6 cellular contexts compared by ENCODE assay signal in the genomic region with DNA sequence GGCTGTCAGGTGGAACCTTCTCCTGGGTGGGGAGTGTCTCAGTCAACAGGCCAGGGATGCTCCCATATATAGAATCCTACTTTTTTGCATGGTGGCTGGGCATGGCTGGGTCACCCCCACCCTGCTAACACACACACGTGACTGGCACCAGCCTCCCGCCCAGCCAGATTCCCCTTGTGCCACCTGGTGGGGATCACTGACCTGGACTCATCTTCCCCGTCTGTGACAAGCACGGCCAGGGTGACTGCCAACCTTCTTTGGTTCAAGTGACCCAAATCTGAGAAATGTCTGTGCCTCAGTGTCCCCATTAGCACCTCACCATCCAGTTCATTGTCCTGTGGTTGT. TPM values are rescaled to one million over a fixed set of nuclear protein-coding genes. Genes with fewer than 3 reads are reported as not detected.
DNase-seq lines count a peak whose midpoint lies in the region; ATAC-seq, FAIRE-seq and TF ChIP-seq lines count a peak whose summit lies in the region.

No MANE protein-coding gene starts in this region.

- TF ChIP-seq RAD21 in HepG2 (CRISPR knock-in tag; IDR thresholded peaks at IDR 0.05): no peak

- WGBS in HepG2 (ENCODE audit: low lambda C conversion rate): 0% methylated on average over 1 of the region's 4 CpGs

- H3K4me3 ChIP-seq in WERI-Rb-1 (ENCODE audit: low read depth, low read length) (peak overlapping the region; percentile 73), HepG2 (replicated peaks in 1 of 3; ENCODE audit: insufficient read depth in 1 of 3, low read depth in 2 of 3, low read length in 3 of 3) (peak overlapping the region; percentile 66 to 81 (median 80))

- DNase-seq in WERI-Rb-1 (no peak), HepG2 (ENCODE audit: low spot score) (no peak), activated gamma-delta T cell treated with Interleukin-2 at 50 U/mL for 16 hours (no peak)
- DNase-seq in activated CD4-positive, alpha-beta T cell treated with anti-CD3 and anti-CD28 coated beads for 48 hours: no peak

- H3K79me2 ChIP-seq in HepG2 (ENCODE audit: insufficient read depth, low read length): peaks cover 10% of the 10 kb centered on the region

- POLR2A ChIA-PET in HepG2 (lab: Yijun Ruan, JAX): no interaction called here

- H3K36me3 ChIP-seq in WERI-Rb-1: peaks cover 7% of the 10 kb centered on the region
- no peaks in the 10 kb centered on the region; a peak in 1 of 5 replicates for H3K36me3 ChIP-seq in HepG2 (replicated peaks in 1 of 2; ENCODE audit: control insufficient read depth in 1 of 2, insufficient read depth in 2 of 2, low read length in 2 of 2)

- peak overlapping the region; percentile 91 for H3K4me2 ChIP-seq in HepG2 (ENCODE audit: low read depth, low read length)

- H3K4me1 ChIP-seq in HepG2 (ENCODE audit: insufficient read depth, low read length): peaks cover 32% of the 10 kb centered on the region

- H4K20me1 ChIP-seq in HepG2 (ENCODE audit: insufficient read depth, low read length): peaks cover 2% of the 10 kb centered on the region; the same call in 1 of the 2 replicates

- peak; percentile 6 for ATAC-seq in GM21529 (IDR thresholded peaks at IDR 0.05; ENCODE audit: unreplicated experiment)
- ATAC-seq in HepG2: peak; percentile 15
- no peak for ATAC-seq in HG03045 (IDR thresholded peaks at IDR 0.05; ENCODE audit: unreplicated experiment)

- TF ChIP-seq CTCF in WERI-Rb-1 (IDR thresholded peaks at IDR 0.05; ENCODE audit: low read depth, low read length) (no peak), HepG2 (CRISPR knock-in tag; IDR thresholded peaks at IDR 0.05) (peak; percentile 25; the same call in 1 of the 2 replicates)

- FAIRE-seq in HepG2 (lab: Jason Lieb, UNC): no peak

- BruUV-seq in HepG2 (replicated peaks; lab: Mats Ljungman, UMichigan): no TSS peak

- no peak for TF ChIP-seq POLR2A in HepG2 (IDR thresholded peaks at IDR 0.05; ENCODE audit: insufficient read depth in 1 of 2, low read depth in 2 of 2, low read length in 2 of 2)

- TF ChIP-seq EP300 in HepG2 (IDR thresholded peaks at IDR 0.05; ENCODE audit: low read depth in 2 of 2, low read length in 2 of 2): no peak
- no peak for TF ChIP-seq EP300 in HepG2 (CRISPR knock-in tag; IDR thresholded peaks at IDR 0.05; ENCODE audit: borderline replicate concordance)

- H3K27ac ChIP-seq in WERI-Rb-1: no peak overlapping the region
- no peak overlapping the region for H3K27ac ChIP-seq in HepG2 (ENCODE audit: extremely low read length, insufficient read depth, low read length)

- H3K9me3 ChIP-seq in WERI-Rb-1 (ENCODE audit: severe bottlenecking): no peaks in the 10 kb centered on the region
- H3K9me3 ChIP-seq in HepG2 (ENCODE audit: low read length): no peaks in the 10 kb centered on the region

- CTCF ChIA-PET in HepG2 (lab: Yijun Ruan, JAX; ENCODE audit: low intra/inter-chr PET ratio, low total read pairs): no interaction called here

- in situ Hi-C loops in HepG2 (cut with HindIII; ENCODE audit: extremely low pct_ligation_motif_present, low pct_unique_long_range_greater_than_20kb): no loop called here

- intact Hi-C loops in HepG2 (cut with micrococcal nuclease; ENCODE audit: unreplicated experiment): no loop called here

- H3K27me3 ChIP-seq in WERI-Rb-1 (ENCODE audit: insufficient read depth, low read depth, severe bottlenecking): no peaks in the 10 kb centered on the region
- H3K27me3 ChIP-seq in HepG2 (ENCODE audit: control insufficient read depth in 1 of 2, insufficient read depth in 2 of 2, low read length in 2 of 2): no peaks in the 10 kb centered on the region

- H3K9ac ChIP-seq in HepG2 (ENCODE audit: insufficient read depth, low read depth, low read length): peak overlapping the region; percentile 83; the same call in 1 of the 2 replicates

- H2AFZ ChIP-seq in HepG2 (ENCODE audit: low read length): no peak overlapping the region

RNA-seq across cellular contexts. Expression of gene PKN1, which starts 1.0 kb away (rescaled TPM):
- total RNA-seq in HepG2 (2016; rRNA removed; fragmentation: Illumina TruSeq; extraction: Trizol): 46.5 and 54.5 TPM in 2 replicates
- total RNA-seq in HepG2 (2016; cell fraction: cytosol; rRNA removed; fragmentation: Illumina TruSeq; extraction: Trizol; ENCODE audit: low read depth): 74.4 and 78.2 TPM in 2 replicates
- 36.1 and 53.0 TPM in 2 replicates for total RNA-seq in HepG2 (2016; cell fraction: insoluble cytoplasmic fraction; rRNA removed; fragmentation: Illumina TruSeq; extraction: Trizol)
- total RNA-seq in HepG2 (2016; cell fraction: membrane; rRNA removed; fragmentation: Illumina TruSeq; extraction: Trizol): 120 and 131 TPM in 2 replicates
- 29.1 and 29.6 TPM in 2 replicates for total RNA-seq in HepG2 (2016; cell fraction: nucleus; rRNA removed; fragmentation: Illumina TruSeq; extraction: Trizol)
- 45.7 and 48.2 TPM in 2 replicates for polyA plus RNA-seq in HepG2 (2011; rRNA removed)
- polyA plus RNA-seq in HepG2 (2011; cell fraction: cytosol; rRNA removed): 48.8 and 73.1 TPM in 2 replicates
- polyA plus RNA-seq in HepG2 (2011; cell fraction: nucleus; rRNA removed): 78.9 and 92.6 TPM in 2 replicates
- 40.5 and 49.8 TPM in 2 replicates for polyA plus RNA-seq in HepG2 (2012)
- polyA plus RNA-seq in HepG2 (2016; cell fraction: cytosol; fragmentation: Illumina TruSeq; extraction: Trizol; ENCODE audit: low read depth): 89.7 and 95.6 TPM in 2 replicates
- 45.9 and 57.2 TPM in 2 replicates for polyA plus RNA-seq in HepG2 (2016; cell fraction: insoluble cytoplasmic fraction; fragmentation: Illumina TruSeq; extraction: Trizol; ENCODE audit: low read depth)
- polyA plus RNA-seq in HepG2 (2016; cell fraction: membrane; fragmentation: Illumina TruSeq; extraction: Trizol; ENCODE audit: low read depth): 121 and 146 TPM in 2 replicates
- polyA plus RNA-seq in HepG2 (2016; cell fraction: nucleus; fragmentation: Illumina TruSeq; extraction: Trizol; ENCODE audit: insufficient read depth, low read depth): 61.0 and 63.7 TPM in 2 replicates
- polyA minus RNA-seq in HepG2 (2011; rRNA and poly(A)+ RNA removed; ENCODE audit: low replicate concordance): 114 and 142 TPM in 2 replicates
- polyA minus RNA-seq in HepG2 (2011; cell fraction: cytosol; rRNA and poly(A)+ RNA removed): 48.8 and 53.1 TPM in 2 replicates
- 13.8 and 17.4 TPM in 2 replicates for polyA minus RNA-seq in HepG2 (2011; cell fraction: nucleus; rRNA and poly(A)+ RNA removed)

RNA-seq across cellular contexts. Expression of gene DDX39A, which starts 15.0 kb away (rescaled TPM):
- total RNA-seq in HepG2 (2016; rRNA removed; fragmentation: Illumina TruSeq; extraction: Trizol): 90.4 and 98.1 TPM in 2 replicates
- 41.5 and 49.2 TPM in 2 replicates for total RNA-seq in HepG2 (2016; cell fraction: cytosol; rRNA removed; fragmentation: Illumina TruSeq; extraction: Trizol; ENCODE audit: low read depth)
- 93.0 and 97.0 TPM in 2 replicates for total RNA-seq in HepG2 (2016; cell fraction: insoluble cytoplasmic fraction; rRNA removed; fragmentation: Illumina TruSeq; extraction: Trizol)
- total RNA-seq in HepG2 (2016; cell fraction: membrane; rRNA removed; fragmentation: Illumina TruSeq; extraction: Trizol): 38.7 and 40.2 TPM in 2 replicates
- total RNA-seq in HepG2 (2016; cell fraction: nucleus; rRNA removed; fragmentation: Illumina TruSeq; extraction: Trizol): 72.8 and 77.3 TPM in 2 replicates
- 34.6 and 37.1 TPM in 2 replicates for polyA plus RNA-seq in HepG2 (2011; rRNA removed)
- 16.5 and 25.4 TPM in 2 replicates for polyA plus RNA-seq in HepG2 (2011; cell fraction: cytosol; rRNA removed)
- 252 and 355 TPM in 2 replicates for polyA plus RNA-seq in HepG2 (2011; cell fraction: nucleus; rRNA removed)
- polyA plus RNA-seq in HepG2 (2012): 27.4 and 34.2 TPM in 2 replicates
- polyA plus RNA-seq in HepG2 (2016; cell fraction: cytosol; fragmentation: Illumina TruSeq; extraction: Trizol; ENCODE audit: low read depth): 31.0 and 31.5 TPM in 2 replicates
- 92.8 and 92.9 TPM in 2 replicates for polyA plus RNA-seq in HepG2 (2016; cell fraction: insoluble cytoplasmic fraction; fragmentation: Illumina TruSeq; extraction: Trizol; ENCODE audit: low read depth)
- 27.7 and 29.4 TPM in 2 replicates for polyA plus RNA-seq in HepG2 (2016; cell fraction: membrane; fragmentation: Illumina TruSeq; extraction: Trizol; ENCODE audit: low read depth)
- polyA plus RNA-seq in HepG2 (2016; cell fraction: nucleus; fragmentation: Illumina TruSeq; extraction: Trizol; ENCODE audit: insufficient read depth, low read depth): 163 and 168 TPM in 2 replicates
- polyA minus RNA-seq in HepG2 (2011; rRNA and poly(A)+ RNA removed; ENCODE audit: low replicate concordance): 45.0 and 198 TPM in 2 replicates
- 8.9 and 15.4 TPM in 2 replicates for polyA minus RNA-seq in HepG2 (2011; cell fraction: cytosol; rRNA and poly(A)+ RNA removed)
- polyA minus RNA-seq in HepG2 (2011; cell fraction: nucleus; rRNA and poly(A)+ RNA removed): 33.9 and 40.9 TPM in 2 replicates

RNA-seq across cellular contexts. Expression of gene PTGER1, which starts 41.0 kb away (rescaled TPM):
- total RNA-seq in HepG2 (2016; rRNA removed; fragmentation: Illumina TruSeq; extraction: Trizol): not detected in 2 replicates
- 0.18 TPM in 1 of 2 replicates, not detected in the other for total RNA-seq in HepG2 (2016; cell fraction: cytosol; rRNA removed; fragmentation: Illumina TruSeq; extraction: Trizol; ENCODE audit: low read depth)
- total RNA-seq in HepG2 (2016; cell fraction: insoluble cytoplasmic fraction; rRNA removed; fragmentation: Illumina TruSeq; extraction: Trizol): not detected in 2 replicates
- total RNA-seq in HepG2 (2016; cell fraction: membrane; rRNA removed; fragmentation: Illumina TruSeq; extraction: Trizol): 0.14 and 0.15 TPM in 2 replicates
- not detected in 2 replicates for total RNA-seq in HepG2 (2016; cell fraction: nucleus; rRNA removed; fragmentation: Illumina TruSeq; extraction: Trizol)
- polyA plus RNA-seq in HepG2 (2011; rRNA removed): 0.13 and 0.24 TPM in 2 replicates
- 0.14 and 0.27 TPM in 2 replicates for polyA plus RNA-seq in HepG2 (2011; cell fraction: cytosol; rRNA removed)
- 0.14 and 0.21 TPM in 2 replicates for polyA plus RNA-seq in HepG2 (2011; cell fraction: nucleus; rRNA removed)
- polyA plus RNA-seq in HepG2 (2012): not detected in 2 replicates
- 0.09 TPM in 1 of 2 replicates, not detected in the other for polyA plus RNA-seq in HepG2 (2016; cell fraction: cytosol; fragmentation: Illumina TruSeq; extraction: Trizol; ENCODE audit: low read depth)
- polyA plus RNA-seq in HepG2 (2016; cell fraction: insoluble cytoplasmic fraction; fragmentation: Illumina TruSeq; extraction: Trizol; ENCODE audit: low read depth): not detected in 2 replicates
- polyA plus RNA-seq in HepG2 (2016; cell fraction: membrane; fragmentation: Illumina TruSeq; extraction: Trizol; ENCODE audit: low read depth): not detected in 2 replicates
- polyA plus RNA-seq in HepG2 (2016; cell fraction: nucleus; fragmentation: Illumina TruSeq; extraction: Trizol; ENCODE audit: insufficient read depth, low read depth): 0.44 TPM in 1 of 2 replicates, not detected in the other
- polyA minus RNA-seq in HepG2 (2011; rRNA and poly(A)+ RNA removed; ENCODE audit: low replicate concordance): 0.24 TPM in 1 of 2 replicates, not detected in the other
- not detected in 2 replicates for polyA minus RNA-seq in HepG2 (2011; cell fraction: cytosol; rRNA and poly(A)+ RNA removed)
- polyA minus RNA-seq in HepG2 (2011; cell fraction: nucleus; rRNA and poly(A)+ RNA removed): not detected in 2 replicates

RNA-seq across cellular contexts. Expression of gene ADGRE5, which starts 52.9 kb away (rescaled TPM):
- 1.3 and 2.0 TPM in 2 replicates for total RNA-seq in HepG2 (2016; rRNA removed; fragmentation: Illumina TruSeq; extraction: Trizol)
- total RNA-seq in HepG2 (2016; cell fraction: cytosol; rRNA removed; fragmentation: Illumina TruSeq; extraction: Trizol; ENCODE audit: low read depth): 0.40 and 0.44 TPM in 2 replicates
- 0.91 and 2.6 TPM in 2 replicates for total RNA-seq in HepG2 (2016; cell fraction: insoluble cytoplasmic fraction; rRNA removed; fragmentation: Illumina TruSeq; extraction: Trizol)
- total RNA-seq in HepG2 (2016; cell fraction: membrane; rRNA removed; fragmentation: Illumina TruSeq; extraction: Trizol): 0.79 and 1.5 TPM in 2 replicates
- total RNA-seq in HepG2 (2016; cell fraction: nucleus; rRNA removed; fragmentation: Illumina TruSeq; extraction: Trizol): 3.3 and 3.7 TPM in 2 replicates
- polyA plus RNA-seq in HepG2 (2011; rRNA removed): 1.8 and 2.5 TPM in 2 replicates
- polyA plus RNA-seq in HepG2 (2011; cell fraction: cytosol; rRNA removed): 1.4 and 1.8 TPM in 2 replicates
- 3.9 and 4.1 TPM in 2 replicates for polyA plus RNA-seq in HepG2 (2011; cell fraction: nucleus; rRNA removed)
- 1.7 and 2.4 TPM in 2 replicates for polyA plus RNA-seq in HepG2 (2012)
- polyA plus RNA-seq in HepG2 (2016; cell fraction: cytosol; fragmentation: Illumina TruSeq; extraction: Trizol; ENCODE audit: low read depth): 0.36 and 0.60 TPM in 2 replicates
- polyA plus RNA-seq in HepG2 (2016; cell fraction: insoluble cytoplasmic fraction; fragmentation: Illumina TruSeq; extraction: Trizol; ENCODE audit: low read depth): 0.71 and 0.82 TPM in 2 replicates
- polyA plus RNA-seq in HepG2 (2016; cell fraction: membrane; fragmentation: Illumina TruSeq; extraction: Trizol; ENCODE audit: low read depth): 0.50 and 0.76 TPM in 2 replicates
- 3.5 and 7.3 TPM in 2 replicates for polyA plus RNA-seq in HepG2 (2016; cell fraction: nucleus; fragmentation: Illumina TruSeq; extraction: Trizol; ENCODE audit: insufficient read depth, low read depth)
- 4.6 and 72.7 TPM in 2 replicates for polyA minus RNA-seq in HepG2 (2011; rRNA and poly(A)+ RNA removed; ENCODE audit: low replicate concordance)
- 1.7 and 2.8 TPM in 2 replicates for polyA minus RNA-seq in HepG2 (2011; cell fraction: cytosol; rRNA and poly(A)+ RNA removed)
- polyA minus RNA-seq in HepG2 (2011; cell fraction: nucleus; rRNA and poly(A)+ RNA removed): 1.6 and 1.8 TPM in 2 replicates
